Comparison of ENCODE assay signal across 8 cellular contexts in genomic region chrX:41085105-41085882, GRCh38. TPM values are rescaled to one million over a fixed set of nuclear protein-coding genes. Genes with fewer than 3 reads are reported as not detected.
DNase-seq lines count a peak whose midpoint lies in the region; ATAC-seq and TF ChIP-seq lines count a peak whose summit lies in the region.

A gene with protein sequence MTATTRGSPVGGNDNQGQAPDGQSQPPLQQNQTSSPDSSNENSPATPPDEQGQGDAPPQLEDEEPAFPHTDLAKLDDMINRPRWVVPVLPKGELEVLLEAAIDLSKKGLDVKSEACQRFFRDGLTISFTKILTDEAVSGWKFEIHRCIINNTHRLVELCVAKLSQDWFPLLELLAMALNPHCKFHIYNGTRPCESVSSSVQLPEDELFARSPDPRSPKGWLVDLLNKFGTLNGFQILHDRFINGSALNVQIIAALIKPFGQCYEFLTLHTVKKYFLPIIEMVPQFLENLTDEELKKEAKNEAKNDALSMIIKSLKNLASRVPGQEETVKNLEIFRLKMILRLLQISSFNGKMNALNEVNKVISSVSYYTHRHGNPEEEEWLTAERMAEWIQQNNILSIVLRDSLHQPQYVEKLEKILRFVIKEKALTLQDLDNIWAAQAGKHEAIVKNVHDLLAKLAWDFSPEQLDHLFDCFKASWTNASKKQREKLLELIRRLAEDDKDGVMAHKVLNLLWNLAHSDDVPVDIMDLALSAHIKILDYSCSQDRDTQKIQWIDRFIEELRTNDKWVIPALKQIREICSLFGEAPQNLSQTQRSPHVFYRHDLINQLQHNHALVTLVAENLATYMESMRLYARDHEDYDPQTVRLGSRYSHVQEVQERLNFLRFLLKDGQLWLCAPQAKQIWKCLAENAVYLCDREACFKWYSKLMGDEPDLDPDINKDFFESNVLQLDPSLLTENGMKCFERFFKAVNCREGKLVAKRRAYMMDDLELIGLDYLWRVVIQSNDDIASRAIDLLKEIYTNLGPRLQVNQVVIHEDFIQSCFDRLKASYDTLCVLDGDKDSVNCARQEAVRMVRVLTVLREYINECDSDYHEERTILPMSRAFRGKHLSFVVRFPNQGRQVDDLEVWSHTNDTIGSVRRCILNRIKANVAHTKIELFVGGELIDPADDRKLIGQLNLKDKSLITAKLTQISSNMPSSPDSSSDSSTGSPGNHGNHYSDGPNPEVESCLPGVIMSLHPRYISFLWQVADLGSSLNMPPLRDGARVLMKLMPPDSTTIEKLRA (N-terminal part only) (plus strand): TSS chrX:41085445. CDS start chrX:41123629, 38,184 bp downstream.

- no peaks in the 10 kb centered on the region for H3K9me3 ChIP-seq in OCI-LY7 (ENCODE audit: low read length)
- H3K9me3 ChIP-seq in mucosa of rectum (ENCODE audit: control insufficient read depth in 2 of 2, low read length in 2 of 2): no peaks in the 10 kb centered on the region

- peak within 1 kb of the TSS; percentile 84 for H3K4me2 ChIP-seq in OCI-LY7 (ENCODE audit: low read length)

- in situ Hi-C loops in Caki2 (cut with HindIII; ENCODE audit: low pct_unique_long_range_greater_than_20kb, low sequenced_read_pairs): no loop called here

- intact Hi-C loops in OCI-LY7 (cut with micrococcal nuclease; ENCODE audit: unreplicated experiment): loop anchor here (2.0 to 10.0 kb wide), 5 partner anchors 30 to 500 kb away; partner anchors contain the start of genes ATP6AP2, CXorf38 and DDX3X

- H3K4me3 ChIP-seq in OCI-LY7 (ENCODE audit: low read depth, low read length, poor library complexity, severe bottlenecking) (peak within 1 kb of the TSS; percentile 97), mucosa of rectum (ENCODE audit: low read length in 2 of 2) (peak within 1 kb of the TSS; percentile 93 to 99)

- no peaks in the 10 kb centered on the region for H3K9me2 ChIP-seq in OCI-LY7 (ENCODE audit: insufficient read depth, low read length)

- BruUV-seq in OCI-LY7 (replicated peaks; lab: Mats Ljungman, UMichigan): no TSS peak

- H4K20me1 ChIP-seq in OCI-LY7 (ENCODE audit: insufficient read depth, low read length): peaks cover 25% of the 10 kb centered on the region

- peak; percentile 81 for DNase-seq in Caki2 (ENCODE audit: low read depth)
- peak in 74 of 76 experiments; percentile 1 to 85 (median 71) for DNase-seq in HUDEP-2 (lab: John Stamatoyannopoulos, UW; ENCODE audit: unreplicated experiment in 76 of 76)
- DNase-seq in OCI-LY7 (ENCODE audit: low spot score): peak; percentile 87
- DNase-seq in activated T-cell treated with anti-CD3 and anti-CD28 coated beads for 4 hours: peak; percentile 75
- DNase-seq in epithelial cell of prostate (ENCODE audit: low read depth, low spot score): peak; percentile 33
- DNase-seq in stimulated activated CD8-positive, alpha-beta memory T cell treated with anti-CD3 and anti-CD28 coated beads, Interleukin-4, amount 100 ng/mL, for 4 hours (ENCODE audit: low read depth in 2 of 2, low spot score in 1 of 2): peak; percentile 68 to 89

- TF ChIP-seq CTCF in OCI-LY7 (conservative IDR thresholded peaks at IDR 0.05; ENCODE audit: low read length): no peak

- CTCF ChIA-PET in OCI-LY7 (lab: Charles Lee; ENCODE audit: unreplicated experiment): interaction anchor here (0.6 kb wide), 1 partner anchor 11 kb away, joined by 4 read pairs; no protein-coding TSS in a partner anchor

- H3K27ac ChIP-seq in OCI-LY7 (ENCODE audit: low read depth, low read length, poor library complexity, severe bottlenecking) (peak within 1 kb of the TSS; percentile 95), epithelial cell of prostate (peak within 1 kb of the TSS; percentile 95), mucosa of rectum (ENCODE audit: low read depth in 2 of 2, low read length in 2 of 2) (peak within 1 kb of the TSS; percentile 100)

- POLR2A ChIA-PET in OCI-LY7 (lab: Charles Lee): interaction anchor here (0.6 to 1.6 kb wide), 5 partner anchors 30 to 377 kb away, joined by 3 to 6 read pairs (median 4); partner anchors contain the start of gene DDX3X

- peaks cover 22% of the 10 kb centered on the region for H3K36me3 ChIP-seq in OCI-LY7 (ENCODE audit: insufficient read depth, low read length)
- H3K36me3 ChIP-seq in mucosa of rectum (ENCODE audit: control insufficient read depth in 2 of 2, insufficient read depth in 2 of 2, low read length in 2 of 2): no peaks in the 10 kb centered on the region

- H3K79me2 ChIP-seq in OCI-LY7 (ENCODE audit: insufficient read depth, low read depth, low read length): peaks cover 53% of the 10 kb centered on the region

- H2AFZ ChIP-seq in OCI-LY7 (ENCODE audit: low read length): peak within 1 kb of the TSS; percentile 88; the same call in 1 of the 2 replicates

- peak within 1 kb of the TSS; percentile 97 to 99 for H3K9ac ChIP-seq in mucosa of rectum (ENCODE audit: low read depth in 1 of 2, low read length in 2 of 2)

- H3K27me3 ChIP-seq in mucosa of rectum (ENCODE audit: control insufficient read depth in 2 of 2, insufficient read depth in 2 of 2, low read length in 2 of 2): peaks cover 0 to 2% of the 10 kb centered on the region in 2 donors

- H3K4me1 ChIP-seq in OCI-LY7 (ENCODE audit: insufficient read depth, low read length, poor library complexity, severe bottlenecking): peaks cover 41% of the 10 kb centered on the region
- peaks cover 3 to 8% of the 10 kb centered on the region in 2 donors for H3K4me1 ChIP-seq in mucosa of rectum (ENCODE audit: control insufficient read depth in 2 of 2, insufficient read depth in 2 of 2, low read length in 2 of 2)

- peak; percentile 45 for ATAC-seq in GM21381 (IDR thresholded peaks at IDR 0.05; ENCODE audit: unreplicated experiment)

RNA-seq across cellular contexts. Expression of the gene that starts here (rescaled TPM):
- total RNA-seq in Caki2 (2014; rRNA removed; shearing (Covaris generic); ENCODE audit: low replicate concordance): 8.9 and 15.6 TPM in 2 replicates
- 32.2 and 38.0 TPM in 2 replicates for total RNA-seq in OCI-LY7 (2014; rRNA removed; shearing (Covaris generic))
- 58.5 and 67.9 TPM in 2 replicates for total RNA-seq in OCI-LY7 (2022)

Comparison
In these comparisons a context has a peak if more than half of its experiments do, and no peak if none do; other contexts are left out.
1. Peak in every context shown above with its lines: DNase-seq, ATAC-seq, H3K4me3 ChIP-seq and H3K27ac ChIP-seq.
2. DNase-seq: peak in every context shown above with its lines; median percentile 87 in OCI-LY7; 81 in Caki2; 78 in stimulated activated CD8-positive, alpha-beta memory T cell treated with anti-CD3 and anti-CD28 coated beads, Interleukin-4, amount 100 ng/mL, for 4 hours; 75 in activated T-cell treated with anti-CD3 and anti-CD28 coated beads for 4 hours; 71 in HUDEP-2; 33 in epithelial cell of prostate.